ENCODE assay signal across 1 cellular context in genomic region chr5:32585446-32586250, GRCh38.
TF ChIP-seq lines count a peak whose summit lies in the region.

SUB1 (plus strand) TSS chr5:32585557; CDS start chr5:32588513, 2,956 bp downstream.

TF ChIP-seq in HepG2, 621 proteins besides CTCF, POLR2A, EP300 and RAD21 (continued from another document and continues in another):
- TF ChIP-seq RERE (CRISPR knock-in tag; IDR thresholded peaks at IDR 0.05; ENCODE audit: low read depth) (peak; percentile 49; the same call in 1 of the 2 replicates), ZNF180 (CRISPR knock-in tag; IDR thresholded peaks at IDR 0.05; ENCODE audit: borderline replicate concordance, low read depth) (no peak), CCAR2 (optimal IDR thresholded peaks at IDR 0.05; ENCODE audit: low read depth, low read length) (no peak), MBD4 (IDR thresholded peaks at IDR 0.05; ENCODE audit: borderline replicate concordance, low read length) (no peak), ZNF562 (CRISPR knock-in tag; IDR thresholded peaks at IDR 0.05; ENCODE audit: borderline replicate concordance) (no peak), ARNT2 (CRISPR knock-in tag; IDR thresholded peaks at IDR 0.05; ENCODE audit: low read depth) (peak; percentile 12; the same call in 1 of the 2 replicates), MED8 (CRISPR knock-in tag; IDR thresholded peaks at IDR 0.05; ENCODE audit: insufficient replicate concordance) (no peak), FOXK2 (IDR thresholded peaks at IDR 0.05) (no peak), ZMYM2 (CRISPR knock-in tag; IDR thresholded peaks at IDR 0.05) (no peak), GPN1 (CRISPR knock-in tag; IDR thresholded peaks at IDR 0.05; ENCODE audit: borderline replicate concordance) (no peak), TBP (CRISPR knock-in tag; IDR thresholded peaks at IDR 0.05) (no peak), NR2F6 (IDR thresholded peaks at IDR 0.05) (no peak), NR2F6 (CRISPR knock-in tag; IDR thresholded peaks at IDR 0.05) (peak; percentile 24; the same call in 1 of the 2 replicates), ZNF615 (CRISPR knock-in tag; IDR thresholded peaks at IDR 0.05; ENCODE audit: borderline replicate concordance) (no peak), KLF13 (CRISPR knock-in tag; IDR thresholded peaks at IDR 0.05) (no peak), CBFB (CRISPR knock-in tag; IDR thresholded peaks at IDR 0.05) (peak; percentile 69), ATF1 (CRISPR knock-in tag; IDR thresholded peaks at IDR 0.05) (peak; percentile 69), ZNF251 (CRISPR knock-in tag; IDR thresholded peaks at IDR 0.05) (no peak), SMC3 (IDR thresholded peaks at IDR 0.05; ENCODE audit: low read length) (no peak), ZNF350 (CRISPR knock-in tag; IDR thresholded peaks at IDR 0.05; ENCODE audit: borderline replicate concordance, low read depth) (peak; percentile 68), ZUFSP (CRISPR knock-in tag; IDR thresholded peaks at IDR 0.05; ENCODE audit: borderline replicate concordance) (no peak), KMT2B (CRISPR knock-in tag; IDR thresholded peaks at IDR 0.05) (peak; percentile 78; the same call in 1 of the 2 replicates), TCF7 (IDR thresholded peaks at IDR 0.05; ENCODE audit: low read depth) (no peak), ATRX (CRISPR knock-in tag; IDR thresholded peaks at IDR 0.05; ENCODE audit: borderline replicate concordance) (no peak), HNRNPH1 (optimal IDR thresholded peaks at IDR 0.05; ENCODE audit: low read depth, low read length) (no peak), BCL6 (CRISPR knock-in tag; IDR thresholded peaks at IDR 0.05) (peak; percentile 100)
- TF ChIP-seq, protein P1, sequence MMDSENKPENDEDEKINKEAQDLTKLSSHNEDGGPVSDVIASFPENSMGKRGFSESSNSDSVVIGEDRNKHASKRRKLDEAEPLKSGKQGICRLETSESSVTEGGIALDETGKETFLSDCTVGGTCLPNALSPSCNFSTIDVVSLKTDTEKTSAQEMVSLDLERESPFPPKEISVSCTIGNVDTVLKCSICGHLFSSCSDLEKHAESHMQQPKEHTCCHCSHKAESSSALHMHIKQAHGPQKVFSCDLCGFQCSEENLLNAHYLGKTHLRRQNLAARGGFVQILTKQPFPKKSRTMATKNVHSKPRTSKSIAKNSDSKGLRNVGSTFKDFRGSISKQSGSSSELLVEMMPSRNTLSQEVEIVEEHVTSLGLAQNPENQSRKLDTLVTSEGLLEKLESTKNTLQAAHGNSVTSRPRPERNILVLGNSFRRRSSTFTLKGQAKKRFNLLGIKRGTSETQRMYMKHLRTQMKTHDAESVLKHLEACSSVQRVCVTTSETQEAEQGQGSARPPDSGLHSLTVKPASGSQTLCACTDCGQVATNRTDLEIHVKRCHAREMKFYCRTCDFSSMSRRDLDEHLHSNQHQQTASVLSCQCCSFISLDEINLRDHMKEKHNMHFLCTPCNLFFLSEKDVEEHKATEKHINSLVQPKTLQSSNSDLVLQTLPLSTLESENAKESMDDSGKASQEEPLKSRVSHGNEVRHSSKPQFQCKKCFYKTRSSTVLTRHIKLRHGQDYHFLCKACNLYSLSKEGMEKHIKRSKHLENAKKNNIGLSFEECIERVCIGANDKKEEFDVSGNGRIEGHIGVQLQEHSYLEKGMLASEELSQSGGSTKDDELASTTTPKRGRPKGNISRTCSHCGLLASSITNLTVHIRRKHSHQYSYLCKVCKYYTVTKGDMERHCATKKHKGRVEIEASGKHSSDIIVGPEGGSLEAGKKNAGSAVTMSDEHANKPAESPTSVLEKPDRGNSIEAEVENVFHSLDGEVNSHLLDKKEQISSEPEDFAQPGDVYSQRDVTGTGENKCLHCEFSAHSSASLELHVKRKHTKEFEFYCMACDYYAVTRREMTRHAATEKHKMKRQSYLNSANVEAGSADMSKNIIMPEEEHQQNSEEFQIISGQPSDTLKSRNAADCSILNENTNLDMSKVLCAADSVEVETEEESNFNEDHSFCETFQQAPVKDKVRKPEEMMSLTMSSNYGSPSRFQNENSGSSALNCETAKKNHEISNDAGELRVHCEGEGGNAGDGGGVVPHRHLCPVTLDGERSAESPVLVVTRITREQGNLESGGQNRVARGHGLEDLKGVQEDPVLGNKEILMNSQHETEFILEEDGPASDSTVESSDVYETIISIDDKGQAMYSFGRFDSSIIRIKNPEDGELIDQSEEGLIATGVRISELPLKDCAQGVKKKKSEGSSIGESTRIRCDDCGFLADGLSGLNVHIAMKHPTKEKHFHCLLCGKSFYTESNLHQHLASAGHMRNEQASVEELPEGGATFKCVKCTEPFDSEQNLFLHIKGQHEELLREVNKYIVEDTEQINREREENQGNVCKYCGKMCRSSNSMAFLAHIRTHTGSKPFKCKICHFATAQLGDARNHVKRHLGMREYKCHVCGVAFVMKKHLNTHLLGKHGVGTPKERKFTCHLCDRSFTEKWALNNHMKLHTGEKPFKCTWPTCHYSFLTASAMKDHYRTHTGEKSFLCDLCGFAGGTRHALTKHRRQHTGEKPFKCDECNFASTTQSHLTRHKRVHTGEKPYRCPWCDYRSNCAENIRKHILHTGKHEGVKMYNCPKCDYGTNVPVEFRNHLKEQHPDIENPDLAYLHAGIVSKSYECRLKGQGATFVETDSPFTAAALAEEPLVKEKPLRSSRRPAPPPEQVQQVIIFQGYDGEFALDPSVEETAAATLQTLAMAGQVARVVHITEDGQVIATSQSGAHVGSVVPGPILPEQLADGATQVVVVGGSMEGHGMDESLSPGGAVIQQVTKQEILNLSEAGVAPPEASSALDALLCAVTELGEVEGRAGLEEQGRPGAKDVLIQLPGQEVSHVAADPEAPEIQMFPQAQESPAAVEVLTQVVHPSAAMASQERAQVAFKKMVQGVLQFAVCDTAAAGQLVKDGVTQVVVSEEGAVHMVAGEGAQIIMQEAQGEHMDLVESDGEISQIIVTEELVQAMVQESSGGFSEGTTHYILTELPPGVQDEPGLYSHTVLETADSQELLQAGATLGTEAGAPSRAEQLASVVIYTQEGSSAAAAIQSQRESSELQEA (CRISPR knock-in tag; IDR thresholded peaks at IDR 0.05; ENCODE audit: not compliant biosample characterization) = no peak
- TF ChIP-seq, protein P2, sequence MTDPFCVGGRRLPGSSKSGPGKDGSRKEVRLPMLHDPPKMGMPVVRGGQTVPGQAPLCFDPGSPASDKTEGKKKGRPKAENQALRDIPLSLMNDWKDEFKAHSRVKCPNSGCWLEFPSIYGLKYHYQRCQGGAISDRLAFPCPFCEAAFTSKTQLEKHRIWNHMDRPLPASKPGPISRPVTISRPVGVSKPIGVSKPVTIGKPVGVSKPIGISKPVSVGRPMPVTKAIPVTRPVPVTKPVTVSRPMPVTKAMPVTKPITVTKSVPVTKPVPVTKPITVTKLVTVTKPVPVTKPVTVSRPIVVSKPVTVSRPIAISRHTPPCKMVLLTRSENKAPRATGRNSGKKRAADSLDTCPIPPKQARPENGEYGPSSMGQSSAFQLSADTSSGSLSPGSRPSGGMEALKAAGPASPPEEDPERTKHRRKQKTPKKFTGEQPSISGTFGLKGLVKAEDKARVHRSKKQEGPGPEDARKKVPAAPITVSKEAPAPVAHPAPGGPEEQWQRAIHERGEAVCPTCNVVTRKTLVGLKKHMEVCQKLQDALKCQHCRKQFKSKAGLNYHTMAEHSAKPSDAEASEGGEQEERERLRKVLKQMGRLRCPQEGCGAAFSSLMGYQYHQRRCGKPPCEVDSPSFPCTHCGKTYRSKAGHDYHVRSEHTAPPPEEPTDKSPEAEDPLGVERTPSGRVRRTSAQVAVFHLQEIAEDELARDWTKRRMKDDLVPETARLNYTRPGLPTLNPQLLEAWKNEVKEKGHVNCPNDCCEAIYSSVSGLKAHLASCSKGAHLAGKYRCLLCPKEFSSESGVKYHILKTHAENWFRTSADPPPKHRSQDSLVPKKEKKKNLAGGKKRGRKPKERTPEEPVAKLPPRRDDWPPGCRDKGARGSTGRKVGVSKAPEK (CRISPR knock-in tag; IDR thresholded peaks at IDR 0.05; ENCODE audit: borderline replicate concordance) = no peak
- TF ChIP-seq, protein P3, sequence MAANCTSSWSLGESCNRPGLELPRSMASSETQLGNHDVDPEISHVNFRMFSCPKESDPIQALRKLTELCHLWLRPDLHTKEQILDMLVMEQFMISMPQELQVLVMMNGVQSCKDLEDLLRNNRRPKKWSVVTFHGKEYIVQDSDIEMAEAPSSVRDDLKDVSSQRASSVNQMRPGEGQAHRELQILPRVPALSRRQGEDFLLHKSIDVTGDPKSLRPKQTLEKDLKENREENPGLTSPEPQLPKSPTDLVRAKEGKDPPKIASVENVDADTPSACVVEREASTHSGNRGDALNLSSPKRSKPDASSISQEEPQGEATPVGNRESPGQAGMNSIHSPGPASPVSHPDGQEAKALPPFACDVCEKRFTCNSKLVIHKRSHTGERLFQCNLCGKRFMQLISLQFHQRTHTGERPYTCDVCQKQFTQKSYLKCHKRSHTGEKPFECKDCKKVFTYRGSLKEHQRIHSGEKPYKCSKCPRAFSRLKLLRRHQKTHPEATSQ (CRISPR knock-in tag; IDR thresholded peaks at IDR 0.05; ENCODE audit: borderline replicate concordance) = peak; percentile 63; the same call in 1 of the 2 replicates
- TF ChIP-seq, protein P4, sequence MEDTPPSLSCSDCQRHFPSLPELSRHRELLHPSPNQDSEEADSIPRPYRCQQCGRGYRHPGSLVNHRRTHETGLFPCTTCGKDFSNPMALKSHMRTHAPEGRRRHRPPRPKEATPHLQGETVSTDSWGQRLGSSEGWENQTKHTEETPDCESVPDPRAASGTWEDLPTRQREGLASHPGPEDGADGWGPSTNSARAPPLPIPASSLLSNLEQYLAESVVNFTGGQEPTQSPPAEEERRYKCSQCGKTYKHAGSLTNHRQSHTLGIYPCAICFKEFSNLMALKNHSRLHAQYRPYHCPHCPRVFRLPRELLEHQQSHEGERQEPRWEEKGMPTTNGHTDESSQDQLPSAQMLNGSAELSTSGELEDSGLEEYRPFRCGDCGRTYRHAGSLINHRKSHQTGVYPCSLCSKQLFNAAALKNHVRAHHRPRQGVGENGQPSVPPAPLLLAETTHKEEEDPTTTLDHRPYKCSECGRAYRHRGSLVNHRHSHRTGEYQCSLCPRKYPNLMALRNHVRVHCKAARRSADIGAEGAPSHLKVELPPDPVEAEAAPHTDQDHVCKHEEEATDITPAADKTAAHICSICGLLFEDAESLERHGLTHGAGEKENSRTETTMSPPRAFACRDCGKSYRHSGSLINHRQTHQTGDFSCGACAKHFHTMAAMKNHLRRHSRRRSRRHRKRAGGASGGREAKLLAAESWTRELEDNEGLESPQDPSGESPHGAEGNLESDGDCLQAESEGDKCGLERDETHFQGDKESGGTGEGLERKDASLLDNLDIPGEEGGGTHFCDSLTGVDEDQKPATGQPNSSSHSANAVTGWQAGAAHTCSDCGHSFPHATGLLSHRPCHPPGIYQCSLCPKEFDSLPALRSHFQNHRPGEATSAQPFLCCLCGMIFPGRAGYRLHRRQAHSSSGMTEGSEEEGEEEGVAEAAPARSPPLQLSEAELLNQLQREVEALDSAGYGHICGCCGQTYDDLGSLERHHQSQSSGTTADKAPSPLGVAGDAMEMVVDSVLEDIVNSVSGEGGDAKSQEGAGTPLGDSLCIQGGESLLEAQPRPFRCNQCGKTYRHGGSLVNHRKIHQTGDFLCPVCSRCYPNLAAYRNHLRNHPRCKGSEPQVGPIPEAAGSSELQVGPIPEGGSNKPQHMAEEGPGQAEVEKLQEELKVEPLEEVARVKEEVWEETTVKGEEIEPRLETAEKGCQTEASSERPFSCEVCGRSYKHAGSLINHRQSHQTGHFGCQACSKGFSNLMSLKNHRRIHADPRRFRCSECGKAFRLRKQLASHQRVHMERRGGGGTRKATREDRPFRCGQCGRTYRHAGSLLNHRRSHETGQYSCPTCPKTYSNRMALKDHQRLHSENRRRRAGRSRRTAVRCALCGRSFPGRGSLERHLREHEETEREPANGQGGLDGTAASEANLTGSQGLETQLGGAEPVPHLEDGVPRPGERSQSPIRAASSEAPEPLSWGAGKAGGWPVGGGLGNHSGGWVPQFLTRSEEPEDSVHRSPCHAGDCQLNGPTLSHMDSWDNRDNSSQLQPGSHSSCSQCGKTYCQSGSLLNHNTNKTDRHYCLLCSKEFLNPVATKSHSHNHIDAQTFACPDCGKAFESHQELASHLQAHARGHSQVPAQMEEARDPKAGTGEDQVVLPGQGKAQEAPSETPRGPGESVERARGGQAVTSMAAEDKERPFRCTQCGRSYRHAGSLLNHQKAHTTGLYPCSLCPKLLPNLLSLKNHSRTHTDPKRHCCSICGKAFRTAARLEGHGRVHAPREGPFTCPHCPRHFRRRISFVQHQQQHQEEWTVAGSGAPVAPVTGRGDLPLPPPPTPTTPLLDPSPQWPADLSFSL (CRISPR knock-in tag; IDR thresholded peaks at IDR 0.05) = no peak
